8 cellular contexts compared by ENCODE assay signal in the genomic region with DNA sequence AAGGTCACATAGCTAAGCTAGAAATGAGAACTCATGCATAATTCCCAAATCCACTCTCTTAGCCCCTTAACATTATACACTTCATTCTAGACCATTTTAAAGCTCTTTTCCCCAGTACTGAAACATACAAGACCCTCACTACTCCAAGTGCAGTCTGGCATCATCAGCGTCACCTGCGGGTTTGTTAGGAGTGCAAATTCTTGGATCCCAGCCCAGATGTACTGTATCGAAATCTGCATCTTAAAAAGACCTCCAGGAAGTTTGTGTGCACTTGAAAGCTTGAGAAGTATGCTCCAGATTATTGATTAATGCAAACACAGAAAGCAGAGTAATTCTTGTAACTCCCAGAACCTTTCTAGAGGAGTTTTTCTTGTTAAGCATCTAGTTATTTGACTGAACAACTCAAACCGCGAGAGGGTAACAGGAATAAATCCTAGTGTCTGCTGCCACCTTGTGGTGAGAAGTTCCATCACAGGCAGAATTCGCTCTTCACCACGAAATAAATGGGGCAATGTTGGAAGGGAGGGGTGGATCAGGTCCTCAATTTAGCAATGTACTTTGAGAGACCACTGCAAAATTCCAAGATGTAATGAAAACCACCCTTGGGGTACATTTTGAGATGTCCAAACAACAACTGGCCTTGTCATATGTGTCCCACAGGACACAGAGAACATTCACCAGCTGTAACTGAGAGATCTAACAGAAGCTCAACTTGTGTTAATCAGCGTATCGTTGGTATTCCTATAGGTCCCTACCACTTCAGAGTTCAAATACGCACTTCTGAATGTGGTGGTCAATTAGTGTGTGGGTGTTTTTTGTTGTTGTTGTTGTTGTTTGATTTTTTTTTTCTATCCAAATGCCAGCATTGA. TPM values are rescaled to one million over a fixed set of nuclear protein-coding genes. Genes with fewer than 3 reads are reported as not detected.
A peak's percentile ranks its signal among the peaks of the same experiment; 100 is the strongest.
DNase-seq lines count a peak whose midpoint lies in the region; TF ChIP-seq lines count a peak whose summit lies in the region.

No MANE protein-coding gene starts in this region.

- TF ChIP-seq CTCF in GM20000 (IDR thresholded peaks at IDR 0.05; ENCODE audit: extremely low read depth, missing control alignments), result peak; percentile 54

- H3K27ac ChIP-seq in SJSA1, result no peak overlapping the region

- H3K27me3 Mint-ChIP-seq in activated naive CD4-positive, alpha-beta T cell treated with anti-CD3 and anti-CD28 coated beads, Interleukin-2, amount 10 ng/mL, durations not matched to agents 7 days and 5 days, result no peaks in the 10 kb centered on the region

- H3K9me3 Mint-ChIP-seq in activated naive CD4-positive, alpha-beta T cell treated with anti-CD3 and anti-CD28 coated beads, Interleukin-2, amount 10 ng/mL, durations not matched to agents 7 days and 5 days, result no peaks in the 10 kb centered on the region

- H3K27me3 ChIP-seq in SJSA1 (replicated peaks) (no peaks in the 10 kb centered on the region), MG63 (no peaks in the 10 kb centered on the region)

- CTCF ChIA-PET in activated naive CD4-positive, alpha-beta T cell treated with anti-CD3 and anti-CD28 coated beads, Interleukin-2, amount 10 ng/mL, durations not matched to agents 7 days and 5 days (lab: Charles Lee), result interaction anchor here (0.7 to 6.6 kb wide), 9 partner anchors 11 to 1576 kb away, joined by 3 to 68 read pairs (median 4); no protein-coding TSS in a partner anchor

- H3K9me3 ChIP-seq in SJSA1 (replicated peaks), result no peaks in the 10 kb centered on the region
- H3K9me3 ChIP-seq in MG63, result no peaks in the 10 kb centered on the region

- DNase-seq in COLO829 (ENCODE audit: low spot score) (peak; percentile 60), GM20000 (ENCODE audit: low spot score) (peak; percentile 39), KG1 (lab: John Stamatoyannopoulos, UW) (peak; percentile 50), SJSA1 (ENCODE audit: low read depth in 1 of 2, low spot score in 2 of 2) (peak; percentile 48 to 54), glomerular visceral epithelial cell (ENCODE audit: extremely low spot score) (peak; percentile 53), renal cortical epithelial cell (ENCODE audit: low read depth) (peak; percentile 57), MG63 (no peak)
- peak; percentile 69 for DNase-seq in activated naive CD4-positive, alpha-beta T cell treated with anti-CD3 and anti-CD28 coated beads, Interleukin-2, amount 10 ng/mL, durations not matched to agents 7 days and 5 days

- no peak overlapping the region for H3K4me3 Mint-ChIP-seq in activated naive CD4-positive, alpha-beta T cell treated with anti-CD3 and anti-CD28 coated beads, Interleukin-2, amount 10 ng/mL, durations not matched to agents 7 days and 5 days

- H3K4me1 Mint-ChIP-seq in activated naive CD4-positive, alpha-beta T cell treated with anti-CD3 and anti-CD28 coated beads, Interleukin-2, amount 10 ng/mL, durations not matched to agents 7 days and 5 days, result no peaks in the 10 kb centered on the region

- H3K36me3 Mint-ChIP-seq in activated naive CD4-positive, alpha-beta T cell treated with anti-CD3 and anti-CD28 coated beads, Interleukin-2, amount 10 ng/mL, durations not matched to agents 7 days and 5 days, result no peaks in the 10 kb centered on the region

- no peak overlapping the region for H3K27ac Mint-ChIP-seq in activated naive CD4-positive, alpha-beta T cell treated with anti-CD3 and anti-CD28 coated beads, Interleukin-2, amount 10 ng/mL, durations not matched to agents 7 days and 5 days

- H3K36me3 ChIP-seq in SJSA1 (no peaks in the 10 kb centered on the region), MG63 (no peaks in the 10 kb centered on the region)

- H3K4me3 ChIP-seq in SJSA1 (no peak overlapping the region), MG63 (no peak overlapping the region)

- H3K4me1 ChIP-seq in SJSA1 (replicated peaks), result peaks cover 4% of the 10 kb centered on the region

RNA-seq across cellular contexts. Expression of gene C3orf49, which starts 0.6 kb away (rescaled TPM):
- not detected in 2 replicates for total RNA-seq in SJSA1 (2014; rRNA removed; shearing (Covaris generic))
- total RNA-seq in renal cortical epithelial cell, result not detected in 2 replicates
- not detected in 2 replicates for total RNA-seq in MG63 (2014; rRNA removed; shearing (Covaris generic); ENCODE audit: low replicate concordance)

RNA-seq across cellular contexts. Expression of gene THOC7, which starts 45.1 kb away (rescaled TPM):
- 86.2 and 140 TPM in 2 replicates for total RNA-seq in SJSA1 (2014; rRNA removed; shearing (Covaris generic))
- 68.6 and 103 TPM in 2 replicates for total RNA-seq in renal cortical epithelial cell
- total RNA-seq in MG63 (2014; rRNA removed; shearing (Covaris generic); ENCODE audit: low replicate concordance), result 84.0 and 186 TPM in 2 replicates

RNA-seq across cellular contexts. Expression of gene ATXN7, which starts 45.2 kb away (rescaled TPM):
- total RNA-seq in SJSA1 (2014; rRNA removed; shearing (Covaris generic)), result 7.1 and 14.9 TPM in 2 replicates
- total RNA-seq in renal cortical epithelial cell, result 8.2 and 14.5 TPM in 2 replicates
- total RNA-seq in MG63 (2014; rRNA removed; shearing (Covaris generic); ENCODE audit: low replicate concordance), result 0.37 and 6.0 TPM in 2 replicates
